In genomic region chr5:139637438-139638089, GRCh38 we compare ENCODE assay signal across 8 cellular contexts. TPM values are rescaled to one million over a fixed set of nuclear protein-coding genes. Genes with fewer than 3 reads are reported as not detected.
DNase-seq lines count a peak whose midpoint lies in the region; ATAC-seq and TF ChIP-seq lines count a peak whose summit lies in the region.

No MANE protein-coding gene starts in this region.

- intact Hi-C loops in OCI-LY7 (cut with micrococcal nuclease; ENCODE audit: unreplicated experiment): loop anchor here (1.0 to 5.0 kb wide), 3 partner anchors 11 to 110 kb away; partner anchors contain the start of gene CXXC5
- intact Hi-C loops in adrenal gland (cut with DNase I): loop anchor here (5.0 kb wide), 4 partner anchors 40 to 125 kb away; no protein-coding TSS in a partner anchor
- intact Hi-C loops in Right ventricle myocardium inferior (cut with DNase I): loop anchor here (1.0 to 10.0 kb wide), 3 partner anchors 11 to 207 kb away; partner anchors contain the start of gene CXXC5

- peak overlapping the region; percentile 95 for H3K4me2 ChIP-seq in OCI-LY7 (ENCODE audit: low read length)

- peak in 1 of 2 donors; percentile 74 for TF ChIP-seq POLR2A in adrenal gland (IDR thresholded peaks at IDR 0.05)

- TF ChIP-seq CTCF in AG09309 (IDR thresholded peaks at IDR 0.05; ENCODE audit: control insufficient read depth, insufficient read depth, low read depth, low read length, missing control alignments): peak; percentile 30
- peak; percentile 62 for TF ChIP-seq CTCF in OCI-LY7 (conservative IDR thresholded peaks at IDR 0.05; ENCODE audit: low read length)
- peak in 2 of 6 experiments; percentile 25 to 40 for TF ChIP-seq CTCF in adrenal gland (IDR thresholded peaks at IDR 0.05)

- H3K4me1 ChIP-seq in OCI-LY7 (ENCODE audit: insufficient read depth, low read length, poor library complexity, severe bottlenecking) (peaks cover 76% of the 10 kb centered on the region), adrenal gland (replicated peaks in 1 of 2) (peaks cover 14 to 35% of the 10 kb centered on the region in 2 donors)

- BruUV-seq in OCI-LY7 (replicated peaks; lab: Mats Ljungman, UMichigan): no TSS peak

- H3K36me3 ChIP-seq in OCI-LY7 (ENCODE audit: insufficient read depth, low read length) (peaks cover under 1% of the 10 kb centered on the region; the same call in 1 of the 2 replicates), adrenal gland (replicated peaks in 1 of 2) (no peaks in the 10 kb centered on the region)

- H4K20me1 ChIP-seq in OCI-LY7 (ENCODE audit: insufficient read depth, low read length): peaks cover 5% of the 10 kb centered on the region; the same call in 1 of the 2 replicates

- H3K27me3 ChIP-seq in adrenal gland: no peaks in the 10 kb centered on the region

- peaks cover 4% of the 10 kb centered on the region; the same call in 1 of the 2 replicates for H3K79me2 ChIP-seq in OCI-LY7 (ENCODE audit: insufficient read depth, low read depth, low read length)

- CTCF ChIA-PET in OCI-LY7 (lab: Charles Lee; ENCODE audit: unreplicated experiment): interaction anchor here (1.0 to 1.9 kb wide), 4 partner anchors 12 to 128 kb away, joined by 3 to 7 read pairs (median 4); no protein-coding TSS in a partner anchor

- H3K27ac ChIP-seq in OCI-LY7 (ENCODE audit: low read depth, low read length, poor library complexity, severe bottlenecking) (peak overlapping the region; percentile 98), adrenal gland (peak overlapping the region in 4 of 5 donors; percentile 37 to 85 (median 66))

- H2AFZ ChIP-seq in OCI-LY7 (ENCODE audit: low read length): no peak overlapping the region

- ATAC-seq in GM18502 (IDR thresholded peaks at IDR 0.05; ENCODE audit: poor library complexity, unreplicated experiment): peak; percentile 28
- peak; percentile 82 for ATAC-seq in Right ventricle myocardium inferior
- no peak for ATAC-seq in GM19455 (IDR thresholded peaks at IDR 0.05; ENCODE audit: unreplicated experiment)

- DNase-seq in AG09309 (ENCODE audit: low read depth): no peak
- peak in 73 of 76 experiments; percentile 5 to 92 (median 78) for DNase-seq in HUDEP-2 (lab: John Stamatoyannopoulos, UW; ENCODE audit: unreplicated experiment in 76 of 76)
- DNase-seq in OCI-LY7 (ENCODE audit: low spot score): peak; percentile 80
- peak; percentile 79 to 90 (median 81) for DNase-seq in adrenal gland
- peak; percentile 92 for DNase-seq in Right ventricle myocardium inferior (ENCODE audit: missing footprints)
- DNase-seq in nucleus accumbens (lab: John Stamatoyannopoulos, UW): peak in 47 of 56 donors; percentile 30 to 87 (median 72)

- POLR2A ChIA-PET in OCI-LY7 (lab: Charles Lee): interaction anchor here (0.7 to 1.5 kb wide), 4 partner anchors 11 to 56 kb away, joined by 3 to 12 read pairs (median 3); partner anchors contain the start of gene CXXC5

- H3K9me3 ChIP-seq in OCI-LY7 (ENCODE audit: low read length) (no peaks in the 10 kb centered on the region), adrenal gland (replicated peaks in 1 of 3) (no peaks in the 10 kb centered on the region)

- 7 to 15% (median 12%) methylated on average over 11 to 62 of the region's 62 CpGs for WGBS in adrenal gland, 4 donors

- no peaks in the 10 kb centered on the region for H3K9me2 ChIP-seq in OCI-LY7 (ENCODE audit: insufficient read depth, low read length)

- peak overlapping the region; percentile 48 for H3K4me3 ChIP-seq in AG09309 (ENCODE audit: control insufficient read depth, low read depth, low read length)
- peak overlapping the region; percentile 64 for H3K4me3 ChIP-seq in OCI-LY7 (ENCODE audit: low read depth, low read length, poor library complexity, severe bottlenecking)
- H3K4me3 ChIP-seq in adrenal gland: peak overlapping the region in 2 of 4 donors; percentile 35 to 38

RNA-seq across cellular contexts. Expression of gene CXXC5, which starts 10.6 kb away (rescaled TPM):
- 108 and 113 TPM in 2 replicates for total RNA-seq in OCI-LY7 (2014; rRNA removed; shearing (Covaris generic))
- total RNA-seq in OCI-LY7 (2022): 26.7 and 30.4 TPM in 2 replicates
- 10 to 100 TPM; 33.5 to 79.3 (median 42.4) TPM for total RNA-seq in adrenal gland
- polyA plus RNA-seq in adrenal gland: 10 to 100 TPM; 17.7 to 29.8 (median 27.8) TPM
- 74.1 TPM for total RNA-seq in Right ventricle myocardium inferior
